Comparison of ENCODE assay signal across 18 cellular contexts in the genomic region with DNA sequence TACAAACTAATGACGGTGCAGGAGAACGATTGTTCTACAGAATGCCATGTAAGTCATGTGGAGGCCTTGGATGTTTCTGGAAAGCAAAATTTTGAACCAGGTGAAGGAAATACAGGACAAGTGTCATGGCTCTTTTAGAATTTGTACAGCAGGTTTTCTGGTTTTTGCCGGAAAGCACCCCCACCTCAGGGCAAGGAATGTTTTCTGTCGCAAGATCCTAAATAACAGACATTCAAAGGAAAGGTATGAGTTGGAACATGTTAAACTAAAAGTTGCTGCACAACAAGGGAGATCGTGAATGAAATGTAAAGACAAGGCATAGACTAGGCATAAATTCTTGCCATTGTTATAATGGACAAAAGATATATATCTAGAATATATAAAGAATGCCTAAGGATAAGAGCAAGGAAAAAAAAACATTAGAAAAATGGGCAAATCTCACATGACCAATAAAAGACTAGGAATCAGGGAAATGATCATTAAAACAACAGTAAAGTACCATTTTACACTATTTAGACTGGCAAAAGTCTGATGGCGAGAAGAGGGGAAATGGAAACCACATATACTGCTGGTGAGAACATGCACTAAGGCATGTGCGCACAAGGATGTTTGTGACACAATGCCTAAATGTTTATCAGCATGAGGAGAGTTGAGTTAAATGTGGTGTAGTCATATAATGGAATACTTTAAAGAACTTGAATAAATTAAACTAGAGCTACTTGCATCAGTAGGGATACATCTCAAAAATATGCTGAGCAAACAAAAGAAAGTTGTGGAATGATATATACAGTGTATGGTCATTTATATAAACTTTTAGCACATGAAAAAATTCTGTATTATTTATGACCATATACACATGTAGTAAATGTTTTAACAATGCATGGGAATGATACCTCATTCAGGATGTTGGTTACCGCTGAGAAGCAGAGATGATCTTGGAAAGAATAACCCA.
DNase-seq lines count a peak whose midpoint lies in the region; ATAC-seq, FAIRE-seq and TF ChIP-seq lines count a peak whose summit lies in the region.
"Had no signal": no experiment of that assay in that cellular context is flagged by ENCODE, and none has a peak within 500 bp of the region (broad histone marks: within the 10 kb centered on the region; RNA-seq: fewer than 3 reads in every experiment).

No MANE protein-coding gene starts in this region.

- no peak for TF ChIP-seq RAD21 in HepG2 (CRISPR knock-in tag; IDR thresholded peaks at IDR 0.05)

- no peaks in the 10 kb centered on the region for H3K27me3 ChIP-seq in HepG2 (ENCODE audit: control insufficient read depth in 1 of 2, insufficient read depth in 2 of 2, low read length in 2 of 2)
- no peaks in the 10 kb centered on the region for H3K27me3 ChIP-seq in right lobe of liver

- in situ Hi-C loops in HepG2 (cut with HindIII; ENCODE audit: extremely low pct_ligation_motif_present, low pct_unique_long_range_greater_than_20kb), result no loop called here

- no peaks in the 10 kb centered on the region for H4K20me1 ChIP-seq in HepG2 (ENCODE audit: insufficient read depth, low read length)

- no peak for FAIRE-seq in HepG2 (lab: Jason Lieb, UNC)
- peak; percentile 82 for FAIRE-seq in urothelium cell line (lab: Jason Lieb, UNC)
- FAIRE-seq: D721Med, G401.6, GM12891, GM19239, H1 had no signal

- POLR2A ChIA-PET in HepG2 (lab: Yijun Ruan, JAX) (no interaction called here), RWPE1 (lab: Yijun Ruan, JAX; ENCODE audit: low non-redundant PET) (no interaction called here)

- no peak for ATAC-seq in HepG2
- no peak for ATAC-seq in right lobe of liver
- ATAC-seq in HG02840 (IDR thresholded peaks at IDR 0.05; ENCODE audit: low FRiP score, unreplicated experiment), result no peak

- no peak overlapping the region for H3K27ac ChIP-seq in HepG2 (ENCODE audit: extremely low read length, insufficient read depth, low read length)
- H3K27ac ChIP-seq in right lobe of liver, result no peak overlapping the region
- no peak overlapping the region for H3K27ac ChIP-seq in RWPE1
- H3K27ac ChIP-seq: C4-2B had no signal

- DNase-seq in HepG2 (ENCODE audit: low spot score), result no peak
- no peak for DNase-seq in right lobe of liver
- DNase-seq in RWPE1 (ENCODE audit: low spot score), result peak; percentile 15
- peak; percentile 67 for DNase-seq in epithelial cell of esophagus (ENCODE audit: low read depth)
- no peak for DNase-seq in urothelium cell line (ENCODE audit: low spot score)
- DNase-seq in NCI-H1930 (lab: John Stamatoyannopoulos, UW), result no peak
- no peak for DNase-seq in AG08396 (ENCODE audit: low spot score)
- DNase-seq: 8988T; Caco-2; CD4-positive, alpha-beta T cell; H9 had no signal

- CTCF ChIA-PET in HepG2 (lab: Yijun Ruan, JAX; ENCODE audit: low intra/inter-chr PET ratio, low total read pairs), result no interaction called here
- CTCF ChIA-PET in RWPE1 (lab: Yijun Ruan, JAX), result no interaction called here

- intact Hi-C loops in HepG2 (cut with micrococcal nuclease; ENCODE audit: unreplicated experiment), result no loop called here
- intact Hi-C loops in right lobe of liver (cut with DNase I), result no loop called here

- no peaks in the 10 kb centered on the region for H3K9me3 ChIP-seq in HepG2 (ENCODE audit: low read length)
- no peaks in the 10 kb centered on the region for H3K9me3 ChIP-seq in right lobe of liver
- H3K9me3 ChIP-seq: Caco-2 had no signal

- H3K4me1 ChIP-seq in HepG2 (ENCODE audit: insufficient read depth, low read length) (peaks cover 1% of the 10 kb centered on the region; the same call in 1 of the 2 replicates), right lobe of liver (no peaks in the 10 kb centered on the region)
- H3K4me1 ChIP-seq: Caco-2 had no signal

- H3K9ac ChIP-seq in HepG2 (ENCODE audit: insufficient read depth, low read depth, low read length), result no peak overlapping the region

- TF ChIP-seq CTCF in HepG2 (CRISPR knock-in tag; IDR thresholded peaks at IDR 0.05) (no peak), right lobe of liver (IDR thresholded peaks at IDR 0.05) (no peak), RWPE1 (conservative IDR thresholded peaks at IDR 0.05; ENCODE audit: low read depth) (no peak), epithelial cell of esophagus (IDR thresholded peaks at IDR 0.05; ENCODE audit: insufficient read depth, low read depth, low read length, missing control alignments) (no peak)

- no peak overlapping the region for H3K4me2 ChIP-seq in HepG2 (ENCODE audit: low read depth, low read length)

- TF ChIP-seq POLR2A in HepG2 (IDR thresholded peaks at IDR 0.05; ENCODE audit: insufficient read depth in 1 of 2, low read depth in 2 of 2, low read length in 2 of 2), result no peak
- no peak for TF ChIP-seq POLR2A in right lobe of liver (IDR thresholded peaks at IDR 0.05)

- H3K79me2 ChIP-seq in HepG2 (ENCODE audit: insufficient read depth, low read length), result no peaks in the 10 kb centered on the region

- TF ChIP-seq EP300 in HepG2 (IDR thresholded peaks at IDR 0.05; ENCODE audit: low read depth in 2 of 2, low read length in 2 of 2), result no peak
- TF ChIP-seq EP300 in HepG2 (CRISPR knock-in tag; IDR thresholded peaks at IDR 0.05; ENCODE audit: borderline replicate concordance), result no peak

- H2AFZ ChIP-seq in HepG2 (ENCODE audit: low read length), result no peak overlapping the region

- H3K36me3 ChIP-seq in HepG2 (replicated peaks in 1 of 2; ENCODE audit: control insufficient read depth in 1 of 2, insufficient read depth in 2 of 2, low read length in 2 of 2) (0 out of 5 replicates have a peak, but pooled peaks cover 1 to 3% of the 10 kb centered on the region in 2 experiments), right lobe of liver (no peaks in the 10 kb centered on the region)

- 96% methylated on average over 8 of the region's 8 CpGs for WGBS in HepG2 (ENCODE audit: low lambda C conversion rate)
- WGBS in right lobe of liver (ENCODE audit: insufficient coverage, low coverage, low lambda C conversion rate, missing lambda C conversion rate), result 92% methylated on average over 8 of the region's 8 CpGs

- H3K4me3 ChIP-seq in HepG2 (replicated peaks in 1 of 3; ENCODE audit: insufficient read depth in 1 of 3, low read depth in 2 of 3, low read length in 3 of 3) (no peak overlapping the region), right lobe of liver (no peak overlapping the region), epithelial cell of esophagus (ENCODE audit: low read length) (no peak overlapping the region)

- no TSS peak for BruUV-seq in HepG2 (replicated peaks; lab: Mats Ljungman, UMichigan)

TF ChIP-seq in HepG2, 621 proteins besides CTCF, POLR2A, EP300 and RAD21:
- no peak for TF ChIP-seq KLF11 (CRISPR knock-in tag; IDR thresholded peaks at IDR 0.05)
- no peak for TF ChIP-seq ZKSCAN5 (CRISPR knock-in tag; IDR thresholded peaks at IDR 0.05)
- TF ChIP-seq MAFF (IDR thresholded peaks at IDR 0.05; ENCODE audit: low read depth, low read length), result peak; percentile 74
- peak; percentile 74 to 85 for TF ChIP-seq MAFK (conservative IDR thresholded peaks at IDR 0.05 in 1 of 2, IDR thresholded peaks at IDR 0.05 in 1 of 2; ENCODE audit: low read length in 2 of 2)
- TF ChIP-seq, protein P1, sequence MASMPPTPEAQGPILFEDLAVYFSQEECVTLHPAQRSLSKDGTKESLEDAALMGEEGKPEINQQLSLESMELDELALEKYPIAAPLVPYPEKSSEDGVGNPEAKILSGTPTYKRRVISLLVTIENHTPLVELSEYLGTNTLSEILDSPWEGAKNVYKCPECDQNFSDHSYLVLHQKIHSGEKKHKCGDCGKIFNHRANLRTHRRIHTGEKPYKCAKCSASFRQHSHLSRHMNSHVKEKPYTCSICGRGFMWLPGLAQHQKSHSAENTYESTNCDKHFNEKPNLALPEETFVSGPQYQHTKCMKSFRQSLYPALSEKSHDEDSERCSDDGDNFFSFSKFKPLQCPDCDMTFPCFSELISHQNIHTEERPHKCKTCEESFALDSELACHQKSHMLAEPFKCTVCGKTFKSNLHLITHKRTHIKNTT (CRISPR knock-in tag; IDR thresholded peaks at IDR 0.05), result no peak

Comparison
In these comparisons a context has a peak if more than half of its experiments do, and no peak if none do; other contexts are left out.
1. DNase-seq: peak in RWPE1 (single experiment) and epithelial cell of esophagus (single experiment); none in HepG2 (single experiment), right lobe of liver (0 of 3), urothelium cell line (single experiment), NCI-H1930 (0 of 2) and AG08396 (single experiment).